In genomic region chr10:124388823-124389612, GRCh38 we compare ENCODE assay signal across 8 cellular contexts. TPM values are rescaled to one million over a fixed set of nuclear protein-coding genes. Genes with fewer than 3 reads are reported as not detected.
DNase-seq lines count a peak whose midpoint lies in the region; TF ChIP-seq lines count a peak whose summit lies in the region.

No MANE protein-coding gene starts in this region.

- H3K36me3 ChIP-seq in uterus: no peaks in the 10 kb centered on the region

- peaks cover 4% of the 10 kb centered on the region; the same call in 1 of the 2 replicates for H3K36me3 Mint-ChIP-seq in HFFc6 (ENCODE audit: low read depth)

- intact Hi-C loops in uterus (cut with DNase I; ENCODE audit: low total_unique reads): no loop called here

- H3K4me3 ChIP-seq in NB4 (ENCODE audit: low read depth, low read length) (no peak overlapping the region), astrocyte of the cerebellum (ENCODE audit: low read depth, low read length) (peak overlapping the region; percentile 34), uterus (peak overlapping the region; percentile 31 to 48)

- peak overlapping the region; percentile 56 for H3K4me3 Mint-ChIP-seq in HFFc6

- H3K27ac Mint-ChIP-seq in HFFc6: no peak overlapping the region

- no peaks in the 10 kb centered on the region; the same call in 1 of the 2 replicates for H3K4me1 Mint-ChIP-seq in HFFc6 (ENCODE audit: low read depth)

- H3K9me3 ChIP-seq in uterus: no peaks in the 10 kb centered on the region

- in situ Hi-C loops in astrocyte of the cerebellum (cut with HindIII; ENCODE audit: low sequenced_read_pairs): no loop called here

- TF ChIP-seq CTCF in GM12872 (IDR thresholded peaks at IDR 0.05; ENCODE audit: insufficient read depth, low read depth, low read length) (peak; percentile 86), HFFc6 (IDR thresholded peaks at IDR 0.05) (peak; percentile 98), NB4 (IDR thresholded peaks at IDR 0.05; ENCODE audit: low read depth, low read length) (peak; percentile 71), astrocyte of the cerebellum (IDR thresholded peaks at IDR 0.05; ENCODE audit: low read depth, low read length, missing control alignments) (peak; percentile 83), uterus (IDR thresholded peaks at IDR 0.05) (peak; percentile 95 to 99 (median 98))

- no peaks in the 10 kb centered on the region for H3K9me3 Mint-ChIP-seq in HFFc6

- H3K27me3 ChIP-seq in uterus: no peaks in the 10 kb centered on the region

- no peak for TF ChIP-seq POLR2A in NB4 (IDR thresholded peaks at IDR 0.05; ENCODE audit: extremely low read depth, insufficient read length)
- TF ChIP-seq POLR2A in uterus (IDR thresholded peaks at IDR 0.05): no peak

- H3K27me3 Mint-ChIP-seq in HFFc6 (ENCODE audit: insufficient read depth): peaks cover 12% of the 10 kb centered on the region

- DNase-seq in HFFc6 (peak; percentile 52), NB4 (ENCODE audit: low read depth) (peak; percentile 87), T1000 (lab: John Stamatoyannopoulos, UW) (peak; percentile 88), astrocyte of the cerebellum (ENCODE audit: low read depth) (peak; percentile 49), hepatic stellate cell (ENCODE audit: low spot score) (peak; percentile 99), putamen (ENCODE audit: low spot score) (peak; percentile 87), uterus (peak; percentile 81 to 92)

- H3K4me1 ChIP-seq in uterus: peaks cover 0 to 4% of the 10 kb centered on the region in 2 donors

- H3K27ac ChIP-seq in uterus: peak overlapping the region; percentile 48

RNA-seq across cellular contexts. Expression of gene OAT, which starts 29.7 kb away (rescaled TPM):
- total RNA-seq in HFFc6 (2021; fragmentation: NEBNext Ultra II Directional; extraction: Animal tissue kit (Norgen Biotek cat#: 25700)): 100 to 1,000 TPM; 126 to 158 (median 137) TPM
- total RNA-seq in uterus: 100 to 1,000 TPM in 2 of 4 donors, 10 to 100 TPM in 2; 75.3 to 175 (median 97.6) TPM

Comparison
In these comparisons a context has a peak if more than half of its experiments do, and no peak if none do; other contexts are left out.
1. DNase-seq: peak in every context shown above with its lines; median percentile 99 in hepatic stellate cell; 88 in T1000; 87 in NB4; 87 in putamen; 86 in uterus; 52 in HFFc6; 49 in astrocyte of the cerebellum.